In the genomic region with DNA sequence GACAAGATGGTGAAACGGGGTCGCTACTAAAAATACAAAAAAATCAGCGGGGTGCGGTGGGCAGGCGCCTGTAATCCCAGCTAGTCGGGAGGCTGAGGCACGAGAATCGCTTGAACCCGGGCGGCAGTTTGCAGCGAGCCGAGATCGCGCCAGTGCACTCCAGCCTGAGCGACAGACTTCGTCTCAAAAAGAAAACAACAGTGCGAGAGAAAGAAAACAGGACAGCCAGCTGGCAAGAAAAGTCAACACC, we compare ENCODE assay signal across 8 cellular contexts. TPM values are rescaled to one million over a fixed set of nuclear protein-coding genes. Genes with fewer than 3 reads are reported as not detected.
DNase-seq lines count a peak whose midpoint lies in the region; ATAC-seq and TF ChIP-seq lines count a peak whose summit lies in the region.

No MANE protein-coding gene starts in this region.

- intact Hi-C loops in activated CD4-positive, alpha-beta T cell treated with anti-CD3 and anti-CD28 coated beads for 36 hours (cut with DNase I, micrococcal nuclease): loop anchor here (2.0 to 5.0 kb wide), 9 partner anchors 92 to 1334 kb away; a partner anchor contains a TSS
- intact Hi-C loops in gastrocnemius medialis (cut with DNase I; ENCODE audit: low total_unique reads): loop anchor here (2.0 to 10.0 kb wide), 5 partner anchors 28 to 1335 kb away; a partner anchor contains a TSS

- no peaks in the 10 kb centered on the region for H3K9me3 Mint-ChIP-seq in activated CD4-positive, alpha-beta T cell treated with anti-CD3 and anti-CD28 coated beads for 36 hours (ENCODE audit: low read depth)
- H3K9me3 Mint-ChIP-seq in nephron progenitor cell: no peaks in the 10 kb centered on the region

- H3K27me3 ChIP-seq in Karpas-422 (ENCODE audit: low read length): no peaks in the 10 kb centered on the region
- H3K27me3 ChIP-seq in fibroblast of lung (ENCODE audit: control insufficient read depth, insufficient read depth, low read length): no peaks in the 10 kb centered on the region
- no peaks in the 10 kb centered on the region for H3K27me3 ChIP-seq in gastrocnemius medialis

- peaks cover 7% of the 10 kb centered on the region for H3K4me1 Mint-ChIP-seq in activated CD4-positive, alpha-beta T cell treated with anti-CD3 and anti-CD28 coated beads for 36 hours
- peaks cover 10% of the 10 kb centered on the region for H3K4me1 Mint-ChIP-seq in nephron progenitor cell

- TF ChIP-seq CTCF in fibroblast of lung (conservative IDR thresholded peaks at IDR 0.05 in 1 of 2, IDR thresholded peaks at IDR 0.05 in 1 of 2; ENCODE audit: low read depth in 1 of 2, low read length in 2 of 2): no peak
- no peak for TF ChIP-seq CTCF in gastrocnemius medialis (IDR thresholded peaks at IDR 0.05 in 4 of 5, conservative IDR thresholded peaks at IDR 0.05 in 1 of 5)
- TF ChIP-seq CTCF in nephron progenitor cell (IDR thresholded peaks at IDR 0.05): no peak

- no peak for DNase-seq in activated CD4-positive, alpha-beta T cell treated with anti-CD3 and anti-CD28 coated beads for 36 hours
- DNase-seq in activated CD4-positive, alpha-beta T cell treated with anti-CD3 and anti-CD28 coated beads, Interleukin-2, amount 50 U/mL, for 1 hour: no peak
- DNase-seq in Karpas-422 (no peak), fibroblast of lung (ENCODE audit: low read depth in 2 of 2) (no peak), gastrocnemius medialis (no peak), NCI-H1048 (lab: John Stamatoyannopoulos, UW) (no peak), nephron progenitor cell (no peak)

- H3K4me2 ChIP-seq in Karpas-422 (ENCODE audit: low read depth, low read length, poor library complexity, severe bottlenecking) (peak overlapping the region; percentile 78), fibroblast of lung (ENCODE audit: extremely low read depth, insufficient read depth, low read length) (peak overlapping the region; percentile 67)

- peak; percentile 7 for ATAC-seq in activated CD4-positive, alpha-beta T cell treated with anti-CD3 and anti-CD28 coated beads for 36 hours
- ATAC-seq in gastrocnemius medialis (peak; percentile 4 to 6), GM18520 (IDR thresholded peaks at IDR 0.05; ENCODE audit: unreplicated experiment) (no peak)

- CTCF ChIA-PET in activated CD4-positive, alpha-beta T cell treated with anti-CD3 and anti-CD28 coated beads for 36 hours (lab: Charles Lee): interaction anchor here (0.5 to 5.5 kb wide), 6 partner anchors 10 to 247 kb away, joined by 3 to 72 read pairs (median 8); a partner anchor contains a TSS

- in situ Hi-C loops in gastrocnemius medialis (cut with MboI; ENCODE audit: low sequenced_read_pairs in 4 of 4): no loop called here

- H3K9me3 ChIP-seq in Karpas-422 (ENCODE audit: low read length) (no peaks in the 10 kb centered on the region), fibroblast of lung (ENCODE audit: control insufficient read depth, insufficient read depth, low read depth, low read length) (no peaks in the 10 kb centered on the region), gastrocnemius medialis (no peaks in the 10 kb centered on the region)

- no peaks in the 10 kb centered on the region; the same call in 1 of the 2 replicates for H4K20me1 ChIP-seq in Karpas-422 (ENCODE audit: insufficient read depth, low read depth, low read length)
- no peaks in the 10 kb centered on the region for H4K20me1 ChIP-seq in fibroblast of lung (ENCODE audit: control insufficient read depth, extremely low read depth, insufficient read depth, low read length)

- H2AFZ ChIP-seq in Karpas-422 (ENCODE audit: low read length) (no peak overlapping the region), fibroblast of lung (ENCODE audit: low read length) (no peak overlapping the region)

- H3K27ac Mint-ChIP-seq in activated CD4-positive, alpha-beta T cell treated with anti-CD3 and anti-CD28 coated beads for 36 hours: no peak overlapping the region
- H3K27ac Mint-ChIP-seq in nephron progenitor cell: no peak overlapping the region

- H3K4me3 ChIP-seq in Karpas-422 (ENCODE audit: low read length): peak overlapping the region; percentile 66
- peak overlapping the region; percentile 11 to 82 (median 38) for H3K4me3 ChIP-seq in fibroblast of lung (replicated peaks in 1 of 4; ENCODE audit: control extremely low read depth in 1 of 4, insufficient read depth in 1 of 4, low read depth in 3 of 4, low read length in 4 of 4)
- H3K4me3 ChIP-seq in gastrocnemius medialis: peak overlapping the region; percentile 55 to 84 (median 78)

- H3K79me2 ChIP-seq in Karpas-422 (ENCODE audit: low read length): no peaks in the 10 kb centered on the region
- no peaks in the 10 kb centered on the region for H3K79me2 ChIP-seq in fibroblast of lung (ENCODE audit: control insufficient read depth, insufficient read depth, low read length)

- no peaks in the 10 kb centered on the region for H3K9me2 ChIP-seq in Karpas-422 (replicated peaks; ENCODE audit: insufficient read depth, low read length)

- POLR2A ChIA-PET in activated CD4-positive, alpha-beta T cell treated with anti-CD3 and anti-CD28 coated beads for 36 hours (lab: Charles Lee): interaction anchor here (0.7 to 5.3 kb wide), 32 partner anchors 11 to 1109 kb away, joined by 3 to 281 read pairs (median 12); a partner anchor contains a TSS

- no peaks in the 10 kb centered on the region for H3K36me3 Mint-ChIP-seq in activated CD4-positive, alpha-beta T cell treated with anti-CD3 and anti-CD28 coated beads for 36 hours (ENCODE audit: low read depth)
- no peaks in the 10 kb centered on the region for H3K36me3 Mint-ChIP-seq in nephron progenitor cell (ENCODE audit: low read depth)

- H3K4me1 ChIP-seq in Karpas-422 (ENCODE audit: low read length) (peaks cover 25% of the 10 kb centered on the region), fibroblast of lung (ENCODE audit: control insufficient read depth, extremely low read depth, insufficient read depth, low read length) (peaks cover 4% of the 10 kb centered on the region), gastrocnemius medialis (peaks cover 0 to 5% of the 10 kb centered on the region in 2 donors)

- H3K9ac ChIP-seq in Karpas-422 (ENCODE audit: low read length) (peak overlapping the region; percentile 69), fibroblast of lung (ENCODE audit: insufficient read depth, low read length) (peak overlapping the region; percentile 56)

- no peaks in the 10 kb centered on the region for H3K36me3 ChIP-seq in Karpas-422 (ENCODE audit: insufficient read depth, low read length)
- no peaks in the 10 kb centered on the region for H3K36me3 ChIP-seq in fibroblast of lung (ENCODE audit: control insufficient read depth, insufficient read depth, low read length)
- no peaks in the 10 kb centered on the region for H3K36me3 ChIP-seq in gastrocnemius medialis

- H3K27me3 Mint-ChIP-seq in activated CD4-positive, alpha-beta T cell treated with anti-CD3 and anti-CD28 coated beads for 36 hours: no peaks in the 10 kb centered on the region
- H3K27me3 Mint-ChIP-seq in nephron progenitor cell (ENCODE audit: low read depth, poor library complexity): peaks cover 29% of the 10 kb centered on the region

- H3K4me3 Mint-ChIP-seq in activated CD4-positive, alpha-beta T cell treated with anti-CD3 and anti-CD28 coated beads for 36 hours: no peak overlapping the region
- no peak overlapping the region for H3K4me3 Mint-ChIP-seq in nephron progenitor cell

- H3K27ac ChIP-seq in Karpas-422 (ENCODE audit: low read length) (peak overlapping the region; percentile 81), fibroblast of lung (ENCODE audit: insufficient read depth, low read length) (peak overlapping the region; percentile 100), gastrocnemius medialis (peak overlapping the region; percentile 92 to 97 (median 96))

- TF ChIP-seq POLR2A in gastrocnemius medialis (IDR thresholded peaks at IDR 0.05): no peak

RNA-seq across cellular contexts. Expression of a gene that starts 0.6 kb away (rescaled TPM):
- 1,000 to 10,000 TPM in 1 of 2 experiments, 100 to 1,000 TPM in 1; 385 to 1,689 TPM for total RNA-seq in activated CD4-positive, alpha-beta T cell treated with anti-CD3 and anti-CD28 coated beads for 36 hours
- under 0.01 TPM in 2 replicates for total RNA-seq in Karpas-422 (2014; rRNA removed; shearing (Covaris generic); ENCODE audit: low replicate concordance)
- total RNA-seq in fibroblast of lung: under 0.01 TPM in 2 replicates
- polyA plus RNA-seq in fibroblast of lung: under 0.01 TPM in 1 of 2 replicates, not detected in the other
- 55.5 and 161 TPM in 2 replicates for polyA plus RNA-seq in fibroblast of lung (2012)
- under 0.01 TPM in 2 replicates for polyA minus RNA-seq in fibroblast of lung (ENCODE audit: low replicate concordance)
- under 1 TPM in 2 of 4 donors, not detected in 2; under 0.01 TPM for total RNA-seq in gastrocnemius medialis

RNA-seq across cellular contexts. Expression of a gene that starts 0.7 kb away (rescaled TPM):
- 1,000 to 10,000 TPM in 1 of 2 experiments, 100 to 1,000 TPM in 1; 323 to 1,150 TPM for total RNA-seq in activated CD4-positive, alpha-beta T cell treated with anti-CD3 and anti-CD28 coated beads for 36 hours
- under 0.01 TPM in 2 replicates for total RNA-seq in Karpas-422 (2014; rRNA removed; shearing (Covaris generic); ENCODE audit: low replicate concordance)
- under 0.01 TPM in 2 replicates for total RNA-seq in fibroblast of lung
- not detected in 2 replicates for polyA plus RNA-seq in fibroblast of lung
- polyA plus RNA-seq in fibroblast of lung (2012): 194 and 235 TPM in 2 replicates
- under 0.01 TPM in 2 replicates for polyA minus RNA-seq in fibroblast of lung (ENCODE audit: low replicate concordance)
- under 1 TPM in 1 of 4 donors, not detected in 3; under 0.01 TPM for total RNA-seq in gastrocnemius medialis

RNA-seq across cellular contexts. Expression of a gene that starts 9.8 kb away (rescaled TPM):
- 1 to 10 TPM; 2.2 to 4.0 TPM for total RNA-seq in activated CD4-positive, alpha-beta T cell treated with anti-CD3 and anti-CD28 coated beads for 36 hours
- total RNA-seq in Karpas-422 (2014; rRNA removed; shearing (Covaris generic); ENCODE audit: low replicate concordance): 0.54 and 0.67 TPM in 2 replicates
- total RNA-seq in fibroblast of lung: 2.3 and 2.5 TPM in 2 replicates
- 0.53 and 1.2 TPM in 2 replicates for polyA plus RNA-seq in fibroblast of lung
- 0.70 and 1.2 TPM in 2 replicates for polyA plus RNA-seq in fibroblast of lung (2012)
- polyA minus RNA-seq in fibroblast of lung (ENCODE audit: low replicate concordance): not detected in 2 replicates
- total RNA-seq in gastrocnemius medialis: 10 to 100 TPM in 1 of 4 donors, 1 to 10 TPM in 3; 2.5 to 13.2 (median 6.7) TPM

RNA-seq across cellular contexts. Expression of a gene that starts 26.8 kb away (rescaled TPM):
- 100 to 1,000 TPM in 1 of 2 experiments, 10 to 100 TPM in 1; 74.5 to 104 TPM for total RNA-seq in activated CD4-positive, alpha-beta T cell treated with anti-CD3 and anti-CD28 coated beads for 36 hours
- 1.9 and 2.5 TPM in 2 replicates for total RNA-seq in Karpas-422 (2014; rRNA removed; shearing (Covaris generic); ENCODE audit: low replicate concordance)
- total RNA-seq in fibroblast of lung: 9.2 and 21.5 TPM in 2 replicates
- polyA plus RNA-seq in fibroblast of lung: 31.4 and 59.3 TPM in 2 replicates
- 84.4 and 134 TPM in 2 replicates for polyA plus RNA-seq in fibroblast of lung (2012)
- polyA minus RNA-seq in fibroblast of lung (ENCODE audit: low replicate concordance): 413 and 630 TPM in 2 replicates
- total RNA-seq in gastrocnemius medialis: 100 to 1,000 TPM in 1 of 4 donors, 10 to 100 TPM in 3; 48.8 to 102 (median 77.9) TPM

RNA-seq across cellular contexts. Expression of a gene that starts 35.2 kb away (rescaled TPM):
- total RNA-seq in activated CD4-positive, alpha-beta T cell treated with anti-CD3 and anti-CD28 coated beads for 36 hours: under 1 TPM in 1 of 2 experiments, not detected in 1; 0.51 TPM
- total RNA-seq in Karpas-422 (2014; rRNA removed; shearing (Covaris generic); ENCODE audit: low replicate concordance): not detected in 2 replicates
- 0.51 TPM in 1 of 2 replicates, not detected in the other for total RNA-seq in fibroblast of lung
- polyA plus RNA-seq in fibroblast of lung: 0.20 TPM in 1 of 2 replicates, not detected in the other
- polyA plus RNA-seq in fibroblast of lung (2012): 0.28 TPM in 1 of 2 replicates, not detected in the other
- not detected in 2 replicates for polyA minus RNA-seq in fibroblast of lung (ENCODE audit: low replicate concordance)
- not detected for total RNA-seq in gastrocnemius medialis

Comparison
In these comparisons a context has a peak if more than half of its experiments do, and no peak if none do; other contexts are left out.
1. RNA of a gene that starts 0.6 kb away (total RNA-seq): 385 to 1,689 TPM in activated CD4-positive, alpha-beta T cell treated with anti-CD3 and anti-CD28 coated beads for 36 hours; under 0.01 TPM in Karpas-422, under 0.01 TPM in fibroblast of lung and under 0.01 TPM in gastrocnemius medialis; every median in the first group is over 100 times any median in the second.
2. RNA of a gene that starts 0.7 kb away (total RNA-seq): 323 to 1,150 TPM in activated CD4-positive, alpha-beta T cell treated with anti-CD3 and anti-CD28 coated beads for 36 hours; under 0.01 TPM in Karpas-422, under 0.01 TPM in fibroblast of lung and under 0.01 TPM in gastrocnemius medialis; every median in the first group is over 100 times any median in the second.
3. Peak in every context shown above with its lines, with median percentiles within 50 percentile points of each other: H3K27ac ChIP-seq and H3K4me3 ChIP-seq.